ENCODE assay signal across 13 cellular contexts in the genomic region with DNA sequence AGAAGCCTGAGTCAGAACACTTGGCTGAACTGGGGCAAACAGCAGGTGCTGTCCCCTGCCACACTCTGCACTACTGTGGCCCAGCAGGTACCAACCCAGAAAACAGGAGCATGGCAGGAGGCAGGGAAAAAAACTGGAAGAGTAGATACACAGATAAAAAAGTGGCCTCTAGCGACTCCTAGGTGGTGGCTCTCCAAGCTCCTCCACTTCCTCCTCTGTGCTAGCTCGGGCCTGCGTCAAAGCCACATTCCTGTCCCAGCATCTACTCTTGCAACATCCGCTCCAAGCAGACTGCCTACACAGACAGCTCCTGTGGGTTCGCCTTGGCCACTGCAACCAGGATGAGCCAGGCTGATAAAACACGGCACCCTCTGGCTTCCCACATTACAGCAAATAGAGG. TPM values are rescaled to one million over a fixed set of nuclear protein-coding genes. Genes with fewer than 3 reads are reported as not detected.
DNase-seq lines count a peak whose midpoint lies in the region; ATAC-seq and TF ChIP-seq lines count a peak whose summit lies in the region.
"Had no signal": no experiment of that assay in that cellular context is flagged by ENCODE, and none has a peak within 500 bp of the region (broad histone marks: within the 10 kb centered on the region; RNA-seq: fewer than 3 reads in every experiment).

No MANE protein-coding gene starts in this region.

- H3K4me1 Mint-ChIP-seq in endodermal cell = peaks cover 11% of the 10 kb centered on the region
- no peaks in the 10 kb centered on the region for H3K4me1 Mint-ChIP-seq in activated T-helper 2 cell treated with anti-CD3 and anti-CD28 coated beads, Interferon-gamma antibody, Interleukin-2, Interleukin-4, amounts not matched to agents 10 μg/mL and 5 μg/mL and 100 μg/mL, durations not matched to agents 14 hours and 24 hours and 36 hours (ENCODE audit: low read depth)

- WGBS in endodermal cell (ENCODE audit: insufficient coverage in 1 of 2, insufficient read length in 1 of 2), 2 experiments = 56 to 68% methylated on average over 2 to 6 of the region's 6 CpGs

- no peak overlapping the region for H3K4me3 Mint-ChIP-seq in endodermal cell
- no peak overlapping the region for H3K4me3 Mint-ChIP-seq in activated T-helper 2 cell treated with anti-CD3 and anti-CD28 coated beads, Interferon-gamma antibody, Interleukin-2, Interleukin-4, amounts not matched to agents 10 μg/mL and 5 μg/mL and 100 μg/mL, durations not matched to agents 14 hours and 24 hours and 36 hours (ENCODE audit: low read depth)
- H3K4me3 Mint-ChIP-seq: activated T-cell treated with anti-CD3 and anti-CD28 coated beads, Interleukin-2, amount 50 U/mL, for 72 hours had no signal

- H3K36me3 ChIP-seq in BLaER1 treated with 17β-estradiol and CSF1 and Interleukin-3, amounts not matched to agents 10 nM and 100 nM = no peaks in the 10 kb centered on the region
- H3K36me3 ChIP-seq in endodermal cell (ENCODE audit: control insufficient read depth, insufficient read depth, low read length) = no peaks in the 10 kb centered on the region
- no peaks in the 10 kb centered on the region for H3K36me3 ChIP-seq in lower lobe of right lung
- H3K36me3 ChIP-seq: SJSA1 had no signal

- no peaks in the 10 kb centered on the region for H4K20me1 ChIP-seq in BLaER1 treated with 17β-estradiol and CSF1 and Interleukin-3, amounts not matched to agents 10 nM and 100 nM

- H3K27me3 ChIP-seq in BLaER1 treated with 17β-estradiol and CSF1 and Interleukin-3, amounts not matched to agents 10 nM and 100 nM = no peaks in the 10 kb centered on the region
- H3K27me3 ChIP-seq in endodermal cell (ENCODE audit: control insufficient read depth, insufficient read depth, low read length, poor library complexity, severe bottlenecking) (no peaks in the 10 kb centered on the region), lower lobe of right lung (ENCODE audit: low read depth) (no peaks in the 10 kb centered on the region)
- H3K27me3 ChIP-seq: SJSA1 had no signal

- 0 out of 22 replicates have a peak, but pooled peaks cover 0 to 7% (median 0%) of the 10 kb centered on the region in 11 experiments for H3K9me3 ChIP-seq in BLaER1 treated with 17β-estradiol and CSF1 and Interleukin-3, amounts not matched to agents 10 nM and 100 nM (replicated peaks in 1 of 11)
- no peaks in the 10 kb centered on the region for H3K9me3 ChIP-seq in endodermal cell (ENCODE audit: control insufficient read depth, low read length)
- no peaks in the 10 kb centered on the region for H3K9me3 ChIP-seq in lower lobe of right lung
- H3K9me3 ChIP-seq: SJSA1 had no signal

- peaks cover 0 to 31% (median 11%) of the 10 kb centered on the region in 10 experiments; a peak in 13 of 20 replicates for H3K4me1 ChIP-seq in BLaER1 treated with 17β-estradiol and CSF1 and Interleukin-3, amounts not matched to agents 10 nM and 100 nM
- H3K4me1 ChIP-seq in endodermal cell (ENCODE audit: control insufficient read depth, insufficient read depth, low read length) = no peaks in the 10 kb centered on the region
- no peaks in the 10 kb centered on the region for H3K4me1 ChIP-seq in lower lobe of right lung
- H3K4me1 ChIP-seq: SJSA1 had no signal

- H3K9me3 Mint-ChIP-seq in endodermal cell = no peaks in the 10 kb centered on the region
- no peaks in the 10 kb centered on the region for H3K9me3 Mint-ChIP-seq in activated T-helper 2 cell treated with anti-CD3 and anti-CD28 coated beads, Interferon-gamma antibody, Interleukin-2, Interleukin-4, amounts not matched to agents 10 μg/mL and 5 μg/mL and 100 μg/mL, durations not matched to agents 14 hours and 24 hours and 36 hours
- H3K9me3 Mint-ChIP-seq: activated T-cell treated with anti-CD3 and anti-CD28 coated beads, Interleukin-2, amount 50 U/mL, for 72 hours had no signal

- peak overlapping the region in 1 of 10 experiments; percentile 1; a peak in 1 of 20 replicates for H3K4me3 ChIP-seq in BLaER1 treated with 17β-estradiol and CSF1 and Interleukin-3, amounts not matched to agents 10 nM and 100 nM
- H3K4me3 ChIP-seq in endodermal cell (ENCODE audit: low read length) (no peak overlapping the region), lower lobe of right lung (no peak overlapping the region)
- H3K4me3 ChIP-seq: SJSA1 had no signal

- no peaks in the 10 kb centered on the region for H3K36me3 Mint-ChIP-seq in endodermal cell (ENCODE audit: low read depth)
- no peaks in the 10 kb centered on the region for H3K36me3 Mint-ChIP-seq in activated T-helper 2 cell treated with anti-CD3 and anti-CD28 coated beads, Interferon-gamma antibody, Interleukin-2, Interleukin-4, amounts not matched to agents 10 μg/mL and 5 μg/mL and 100 μg/mL, durations not matched to agents 14 hours and 24 hours and 36 hours (ENCODE audit: low read depth)

- ATAC-seq in lower lobe of right lung (peak; percentile 64 to 82), HG03432 (IDR thresholded peaks at IDR 0.05; ENCODE audit: unreplicated experiment) (no peak), GM21737 (IDR thresholded peaks at IDR 0.05; ENCODE audit: unreplicated experiment) (no peak)
- ATAC-seq: activated T-cell treated with anti-CD3 and anti-CD28 coated beads, Interleukin-2, amount 50 U/mL, for 72 hours had no signal

- intact Hi-C loops in lower lobe of right lung (cut with DNase I) = no loop called here
- intact Hi-C loops in activated T-helper 2 cell treated with anti-CD3 and anti-CD28 coated beads, Interferon-gamma antibody, Interleukin-2, Interleukin-4, amounts not matched to agents 10 μg/mL and 5 μg/mL and 100 μg/mL, durations not matched to agents 14 hours and 24 hours and 36 hours (cut with micrococcal nuclease) = no loop called here

- H3K9ac ChIP-seq in BLaER1 treated with 17β-estradiol and CSF1 and Interleukin-3, amounts not matched to agents 10 nM and 100 nM = no peak overlapping the region
- H3K9ac ChIP-seq in endodermal cell (ENCODE audit: extremely low read depth, low read length, poor library complexity, severe bottlenecking) = no peak overlapping the region

- H3K4me2 ChIP-seq in BLaER1 treated with 17β-estradiol and CSF1 and Interleukin-3, amounts not matched to agents 10 nM and 100 nM = peak overlapping the region in 9 of 11 experiments; percentile 13 to 63 (median 36); a peak in 15 of 22 replicates

- H3K27ac Mint-ChIP-seq in endodermal cell = peak overlapping the region; percentile 36
- no peak overlapping the region for H3K27ac Mint-ChIP-seq in activated T-helper 2 cell treated with anti-CD3 and anti-CD28 coated beads, Interferon-gamma antibody, Interleukin-2, Interleukin-4, amounts not matched to agents 10 μg/mL and 5 μg/mL and 100 μg/mL, durations not matched to agents 14 hours and 24 hours and 36 hours
- H3K27ac Mint-ChIP-seq: activated T-cell treated with anti-CD3 and anti-CD28 coated beads, Interleukin-2, amount 50 U/mL, for 72 hours had no signal

- DNase-seq in MV-4-11 (lab: John Stamatoyannopoulos, UW) (peak; percentile 95), endodermal cell (peak; percentile 94), lower lobe of right lung (peak; percentile 56), middle frontal gyrus (ENCODE audit: extremely low spot score, low spot score) (no peak)
- no peak for DNase-seq in activated T-helper 2 cell treated with anti-CD3 and anti-CD28 coated beads, Interferon-gamma antibody, Interleukin-2, Interleukin-4, amounts not matched to agents 10 μg/mL and 5 μg/mL and 100 μg/mL, durations not matched to agents 14 hours and 24 hours and 36 hours (ENCODE audit: low spot score)
- DNase-seq: activated T-cell treated with anti-CD3 and anti-CD28 coated beads, Interleukin-2, amount 50 U/mL, for 72 hours; stimulated activated naive CD4-positive, alpha-beta T cell had no signal

- H3K27ac ChIP-seq in BLaER1 treated with 17β-estradiol and CSF1 and Interleukin-3, amounts not matched to agents 10 nM and 100 nM = peak overlapping the region in 4 of 11 experiments; percentile 21 to 43 (median 29); a peak in 2 of 22 replicates
- H3K27ac ChIP-seq in endodermal cell (ENCODE audit: low read depth, low read length) (no peak overlapping the region), lower lobe of right lung (no peak overlapping the region)
- H3K27ac ChIP-seq: SJSA1 had no signal

- TF ChIP-seq CTCF in endodermal cell (conservative IDR thresholded peaks at IDR 0.05) (peak; percentile 68), lower lobe of right lung (IDR thresholded peaks at IDR 0.05) (peak; percentile 8)

- no peaks in the 10 kb centered on the region for H3K27me3 Mint-ChIP-seq in endodermal cell (ENCODE audit: insufficient read depth)
- H3K27me3 Mint-ChIP-seq in activated T-helper 2 cell treated with anti-CD3 and anti-CD28 coated beads, Interferon-gamma antibody, Interleukin-2, Interleukin-4, amounts not matched to agents 10 μg/mL and 5 μg/mL and 100 μg/mL, durations not matched to agents 14 hours and 24 hours and 36 hours (ENCODE audit: low read depth) = peaks cover 6% of the 10 kb centered on the region

RNA-seq across cellular contexts. Expression of a gene that starts 6.9 kb away (rescaled TPM):
- total RNA-seq in endodermal cell (not detected), lower lobe of right lung (not detected)
- not detected for polyA plus RNA-seq in endodermal cell (2013, experiment 1 of 2)
- polyA plus RNA-seq in endodermal cell (2013, experiment 2 of 2) = not detected
- total RNA-seq in activated T-helper 2 cell treated with anti-CD3 and anti-CD28 coated beads, Interferon-gamma antibody, Interleukin-2, Interleukin-4, amounts not matched to agents 10 μg/mL and 5 μg/mL and 100 μg/mL, durations not matched to agents 14 hours and 24 hours and 36 hours = not detected in 2 replicates
- total RNA-seq: activated T-cell treated with anti-CD3 and anti-CD28 coated beads, Interleukin-2, amount 50 U/mL, for 72 hours; endothelial cell of umbilical vein; pulmonary artery endothelial cell; SJSA1 had no signal
- polyA plus RNA-seq: endothelial cell of umbilical vein had no signal

RNA-seq across cellular contexts. Expression of a gene that starts 33.3 kb away (rescaled TPM):
- under 1 TPM; 0.22 to 0.35 TPM for total RNA-seq in endodermal cell
- not detected for polyA plus RNA-seq in endodermal cell (2013, experiment 1 of 2)
- polyA plus RNA-seq in endodermal cell (2013, experiment 2 of 2) = not detected
- not detected for total RNA-seq in lower lobe of right lung
- not detected in 2 replicates for total RNA-seq in activated T-helper 2 cell treated with anti-CD3 and anti-CD28 coated beads, Interferon-gamma antibody, Interleukin-2, Interleukin-4, amounts not matched to agents 10 μg/mL and 5 μg/mL and 100 μg/mL, durations not matched to agents 14 hours and 24 hours and 36 hours
- total RNA-seq: activated T-cell treated with anti-CD3 and anti-CD28 coated beads, Interleukin-2, amount 50 U/mL, for 72 hours; endothelial cell of umbilical vein; pulmonary artery endothelial cell; SJSA1 had no signal
- polyA plus RNA-seq: endothelial cell of umbilical vein had no signal

Comparison
In these comparisons a context has a peak if more than half of its experiments do, and no peak if none do; other contexts are left out.
1. DNase-seq: peak in MV-4-11 (single experiment), endodermal cell (single experiment) and lower lobe of right lung (single experiment); none in middle frontal gyrus (single experiment) and activated T-helper 2 cell treated with anti-CD3 and anti-CD28 coated beads, Interferon-gamma antibody, Interleukin-2, Interleukin-4, amounts not matched to agents 10 μg/mL and 5 μg/mL and 100 μg/mL, durations not matched to agents 14 hours and 24 hours and 36 hours (single experiment).
2. ATAC-seq: peak in lower lobe of right lung (2 of 2); none in HG03432 (single experiment) and GM21737 (single experiment).